In the genomic region with DNA sequence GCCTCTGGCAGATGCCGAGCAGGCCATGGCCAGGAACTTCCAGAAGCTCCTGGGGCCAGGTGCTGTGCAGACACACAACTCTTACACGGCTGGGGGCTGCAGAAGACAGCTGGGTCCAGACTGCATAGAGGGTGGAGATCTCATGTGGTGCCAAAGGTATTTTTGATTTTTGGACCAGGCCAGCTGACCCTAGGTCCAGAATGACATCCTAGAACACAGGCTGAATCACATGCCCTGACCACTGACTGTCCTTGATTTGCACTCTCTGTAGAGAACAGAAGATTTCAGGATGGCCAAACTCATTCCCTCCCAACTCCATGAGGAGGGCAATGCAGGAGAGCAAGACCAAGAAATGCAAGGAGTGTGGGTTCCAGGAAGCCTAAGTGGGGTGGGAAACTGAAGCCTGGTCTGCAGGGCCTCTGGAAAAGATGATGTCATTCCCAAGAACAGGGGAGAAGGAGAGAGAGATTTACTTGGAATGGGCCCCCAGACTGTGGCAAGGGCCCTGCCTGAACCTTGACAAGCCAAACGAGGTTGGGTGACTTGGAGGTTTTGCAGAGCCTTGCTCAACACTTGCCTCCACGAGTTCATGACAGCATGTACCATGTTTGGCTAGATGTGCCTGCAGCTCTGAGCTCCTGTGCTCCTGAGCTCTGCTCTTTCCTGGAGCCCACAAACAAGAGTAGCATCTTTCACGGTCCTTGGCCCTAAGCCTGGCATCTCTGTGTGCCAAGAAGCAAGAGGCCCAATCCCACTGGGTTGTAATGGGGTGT, we compare ENCODE assay signal across 27 cellular contexts.
"Had no signal": no experiment of that assay in that cellular context is flagged by ENCODE, and none has a peak within 500 bp of the region (broad histone marks: within the 10 kb centered on the region; RNA-seq: fewer than 3 reads in every experiment).

No MANE protein-coding gene starts in this region.

- H3K4me3 Mint-ChIP-seq: activated CD8-positive, alpha-beta T cell treated with anti-CD3 and anti-CD28 coated beads, Interleukin-2, amount 10 ng/mL, durations not matched to agents 7 days and 5 days; activated naive CD8-positive, alpha-beta T cell treated with anti-CD3 and anti-CD28 coated beads, Interleukin-2, amount 50 U/mL, for 24 hours; activated T-helper 1 cell treated with anti-CD3 and anti-CD28 coated beads, Interleukin-12 subunit alpha, Interleukin-12 subunit beta, Interleukin-2, Interleukin-4 antibody, amounts not matched to agents 30 ng/mL and 10 ng/mL and 1 ng/mL, durations not matched to agents 14 hours and 24 hours and 36 hours; brain; effector memory CD8-positive, alpha-beta T cell; nephron progenitor cell; T-cell; T-helper 2 cell treated with Interferon-gamma antibody and Interleukin-4, amounts not matched to agents 5 μg/mL and 100 μg/mL, for 36 hours had no signal

- H3K9me3 Mint-ChIP-seq: activated naive CD8-positive, alpha-beta T cell treated with anti-CD3 and anti-CD28 coated beads, Interleukin-2, amount 50 U/mL, for 24 hours; activated T-helper 1 cell treated with anti-CD3 and anti-CD28 coated beads, Interleukin-12 subunit alpha, Interleukin-12 subunit beta, Interleukin-2, Interleukin-4 antibody, amounts not matched to agents 30 ng/mL and 10 ng/mL and 1 ng/mL, durations not matched to agents 14 hours and 24 hours and 36 hours; brain; effector memory CD8-positive, alpha-beta T cell; nephron progenitor cell; T-cell; T-helper 2 cell treated with Interferon-gamma antibody and Interleukin-4, amounts not matched to agents 5 μg/mL and 100 μg/mL, for 36 hours had no signal

- H3K36me3 ChIP-seq: esophagus muscularis mucosa, gastrocnemius medialis, left ventricle myocardium inferior, sigmoid colon, thyroid gland, upper lobe of right lung, WERI-Rb-1 had no signal

- H3K27ac ChIP-seq: dorsolateral prefrontal cortex, esophagus muscularis mucosa, gastrocnemius medialis, left ventricle myocardium inferior, thyroid gland, upper lobe of right lung, WERI-Rb-1 had no signal

- H3K27me3 ChIP-seq: dorsolateral prefrontal cortex, esophagus muscularis mucosa, gastrocnemius medialis, sigmoid colon, thyroid gland, upper lobe of right lung had no signal

- ATAC-seq: activated CD8-positive, alpha-beta T cell treated with anti-CD3 and anti-CD28 coated beads, Interleukin-2, amount 10 ng/mL, durations not matched to agents 7 days and 5 days; activated naive CD8-positive, alpha-beta T cell treated with anti-CD3 and anti-CD28 coated beads, Interleukin-2, amount 50 U/mL, for 24 hours; effector memory CD8-positive, alpha-beta T cell; stimulated activated naive CD8-positive, alpha-beta T cell treated with anti-CD3 and anti-CD28 coated beads, Interleukin-15, Interleukin-2, amounts not matched to agents 100 U/mL and 50 U/mL, for 24 hours; T-cell; upper lobe of right lung had no signal

- H3K9me3 ChIP-seq: esophagus muscularis mucosa, gastrocnemius medialis, left ventricle myocardium inferior, sigmoid colon, thyroid gland, upper lobe of right lung had no signal

- H3K4me3 ChIP-seq: dorsolateral prefrontal cortex, esophagus muscularis mucosa, gastrocnemius medialis, left ventricle myocardium inferior, sigmoid colon, thyroid gland, upper lobe of right lung had no signal

- DNase-seq: activated CD4-positive, alpha-beta T cell treated with anti-CD3 and anti-CD28 coated beads, Interleukin-2, amount 50 U/mL, for 1 hour; activated CD4-positive, CD25-positive, alpha-beta regulatory T cell treated with anti-CD3 and anti-CD28 coated beads, Interleukin-2, amount 50 U/mL, for 72 hours; activated CD8-positive, alpha-beta T cell treated with anti-CD3 and anti-CD28 coated beads, Interleukin-2, amount 10 ng/mL, durations not matched to agents 7 days and 5 days; activated gamma-delta T cell; activated naive CD4-positive, alpha-beta T cell treated with anti-CD3 and anti-CD28 coated beads, Interleukin-2, amount 50 U/mL, for 16 hours; activated naive CD8-positive, alpha-beta T cell treated with anti-CD3 and anti-CD28 coated beads, Interleukin-2, amount 50 U/mL, for 24 hours; dorsolateral prefrontal cortex; effector memory CD8-positive, alpha-beta T cell; gastrocnemius medialis; hippocampal formation; kidney glomerular epithelial cell; left ventricle myocardium inferior; mammary epithelial cell; midbrain; nephron progenitor cell; nucleus accumbens; sigmoid colon; stimulated activated CD4-positive, alpha-beta T cell treated with anti-CD3 and anti-CD28 coated beads, Interleukin-4, amount 100 ng/mL, for 24 hours; stimulated activated naive CD8-positive, alpha-beta T cell treated with anti-CD3 and anti-CD28 coated beads, Interleukin-15, Interleukin-2, amounts not matched to agents 100 U/mL and 50 U/mL, for 24 hours; T-cell; thyroid gland; upper lobe of right lung; WERI-Rb-1 had no signal

- H3K27ac Mint-ChIP-seq: activated CD8-positive, alpha-beta T cell treated with anti-CD3 and anti-CD28 coated beads, Interleukin-2, amount 10 ng/mL, durations not matched to agents 7 days and 5 days; activated naive CD8-positive, alpha-beta T cell treated with anti-CD3 and anti-CD28 coated beads, Interleukin-2, amount 50 U/mL, for 24 hours; activated T-helper 1 cell treated with anti-CD3 and anti-CD28 coated beads, Interleukin-12 subunit alpha, Interleukin-12 subunit beta, Interleukin-2, Interleukin-4 antibody, amounts not matched to agents 30 ng/mL and 10 ng/mL and 1 ng/mL, durations not matched to agents 14 hours and 24 hours and 36 hours; brain; effector memory CD8-positive, alpha-beta T cell; nephron progenitor cell; T-cell; T-helper 2 cell treated with Interferon-gamma antibody and Interleukin-4, amounts not matched to agents 5 μg/mL and 100 μg/mL, for 36 hours had no signal

- H3K36me3 Mint-ChIP-seq: brain, T-cell had no signal

- H3K4me1 Mint-ChIP-seq: T-cell had no signal
